Comparison of ENCODE assay signal across 27 cellular contexts in genomic region chr20:51641866-51642265, GRCh38.
"Had no signal": no experiment of that assay in that cellular context is flagged by ENCODE, and none has a peak within 500 bp of the region (broad histone marks: within the 10 kb centered on the region; RNA-seq: fewer than 3 reads in every experiment).

No MANE protein-coding gene starts in this region.

- FAIRE-seq: kidney had no signal

- H3K4me2 ChIP-seq: hepatocyte had no signal

- H3K9me3 Mint-ChIP-seq: dendritic cell treated with granulocyte-macrophage colony-stimulating factor and Interleukin-4, amounts not matched to agents 40 ng/mL and 50 ng/mL, for 4 days; endodermal cell; mesothelial cell of epicardium; naive B cell; nephron; stimulated activated effector memory CD8-positive, alpha-beta T cell treated with anti-CD3 and anti-CD28 coated beads, Interleukin-12 subunit alpha, Interleukin-12 subunit beta, amount 100 ng/mL, for 72 hours had no signal

- ATAC-seq: foreskin keratinocyte; gastroesophageal sphincter; heart left ventricle; left lobe of liver; mucosa of descending colon; psoas muscle; right cardiac atrium; stimulated activated effector memory CD8-positive, alpha-beta T cell treated with anti-CD3 and anti-CD28 coated beads, Interleukin-12 subunit alpha, Interleukin-12 subunit beta, amount 100 ng/mL, for 72 hours had no signal

- H3K4me1 ChIP-seq: colonic mucosa, foreskin keratinocyte, gastroesophageal sphincter, psoas muscle, sigmoid colon had no signal

- H3K27me3 ChIP-seq: colonic mucosa, esophagus muscularis mucosa, foreskin keratinocyte, gastroesophageal sphincter, heart left ventricle, hepatocyte, sigmoid colon, stomach, thyroid gland had no signal

- H3K27ac ChIP-seq: colonic mucosa, esophagus muscularis mucosa, foreskin keratinocyte, gastroesophageal sphincter, heart left ventricle, hepatocyte, psoas muscle, sigmoid colon, stomach, thyroid gland had no signal

- H3K36me3 Mint-ChIP-seq: naive B cell; stimulated activated effector memory CD8-positive, alpha-beta T cell treated with anti-CD3 and anti-CD28 coated beads, Interleukin-12 subunit alpha, Interleukin-12 subunit beta, amount 100 ng/mL, for 72 hours had no signal

- H3K4me3 Mint-ChIP-seq: dendritic cell treated with granulocyte-macrophage colony-stimulating factor and Interleukin-4, amounts not matched to agents 40 ng/mL and 50 ng/mL, for 4 days; endodermal cell; mesothelial cell of epicardium; naive B cell; nephron; stimulated activated effector memory CD8-positive, alpha-beta T cell treated with anti-CD3 and anti-CD28 coated beads, Interleukin-12 subunit alpha, Interleukin-12 subunit beta, amount 100 ng/mL, for 72 hours had no signal

- DNase-seq: colonic mucosa; effector CD8-positive, alpha-beta T cell; endodermal cell; foreskin keratinocyte; heart left ventricle; kidney; mesenchymal stem cell; mucosa of descending colon; naive B cell; nucleus accumbens; psoas muscle; right cardiac atrium; sigmoid colon; stimulated activated CD4-positive, alpha-beta T cell treated with anti-CD3 and anti-CD28 coated beads, Interleukin-2, amount 100 ng/mL, for 24 hours; stimulated activated CD4-positive, alpha-beta T cell treated with anti-CD3 and anti-CD28 coated beads, Interleukin-4, amount 100 ng/mL, for 24 hours; stimulated activated naive CD4-positive, alpha-beta T cell treated with Interleukin-2 at 50 U/mL for 16 hours; stomach; trophoblast cell had no signal

- H3K4me3 ChIP-seq: colonic mucosa, esophagus muscularis mucosa, gastroesophageal sphincter, heart left ventricle, hepatocyte, mucosa of descending colon, psoas muscle, sigmoid colon, stomach, thyroid gland had no signal

- H3K36me3 ChIP-seq: colonic mucosa, thyroid gland had no signal

- H2AFZ ChIP-seq: hepatocyte had no signal

- H3K27ac Mint-ChIP-seq: dendritic cell treated with granulocyte-macrophage colony-stimulating factor and Interleukin-4, amounts not matched to agents 40 ng/mL and 50 ng/mL, for 4 days; endodermal cell; stimulated activated effector memory CD8-positive, alpha-beta T cell treated with anti-CD3 and anti-CD28 coated beads, Interleukin-12 subunit alpha, Interleukin-12 subunit beta, amount 100 ng/mL, for 72 hours had no signal

- H3K79me2 ChIP-seq: hepatocyte had no signal

- H3K9me3 ChIP-seq: colonic mucosa, esophagus muscularis mucosa, gastroesophageal sphincter, heart left ventricle, mucosa of descending colon, psoas muscle, sigmoid colon, stomach, thyroid gland had no signal
